9 cellular contexts compared by ENCODE assay signal in the genomic region with DNA sequence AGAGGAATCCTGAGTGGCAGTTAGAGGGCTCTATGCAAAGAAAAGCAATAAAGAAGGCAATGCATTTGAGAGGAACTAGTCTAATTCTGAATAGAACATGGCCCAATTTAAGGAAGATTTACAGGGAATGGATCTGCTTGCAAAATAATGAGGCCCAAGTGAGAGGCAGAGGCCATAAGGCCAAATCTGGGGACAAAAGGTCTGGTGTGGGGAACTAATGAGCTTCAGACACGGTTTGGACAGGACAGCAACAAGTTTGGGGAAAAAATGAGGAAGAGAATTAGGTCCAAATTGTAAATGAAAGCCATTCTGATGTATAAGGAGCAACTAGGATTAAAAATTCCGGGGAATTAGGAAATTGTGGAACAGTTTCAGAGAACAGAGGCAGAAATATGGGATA.
DNase-seq lines count a peak whose midpoint lies in the region; ATAC-seq lines count a peak whose summit lies in the region.
"Had no signal": no experiment of that assay in that cellular context is flagged by ENCODE, and none has a peak within 500 bp of the region (broad histone marks: within the 10 kb centered on the region; RNA-seq: fewer than 3 reads in every experiment).

No MANE protein-coding gene starts in this region.

- DNase-seq in SKM-1 treated with dmso at 0.1 percent for 144 hours (lab: John Stamatoyannopoulos, UW; ENCODE audit: unreplicated experiment) (peak; percentile 13), SKM-1 (lab: John Stamatoyannopoulos, UW; ENCODE audit: unreplicated experiment) (no peak), immature natural killer cell (no peak), iPS-NIHi7 (ENCODE audit: extremely low spot score) (no peak), AML-193 (lab: John Stamatoyannopoulos, UW) (no peak)
- DNase-seq in activated T-helper 2 cell treated with anti-CD3 and anti-CD28 coated beads, Interferon-gamma antibody, Interleukin-2, Interleukin-4, amounts not matched to agents 10 μg/mL and 5 μg/mL and 100 μg/mL, durations not matched to agents 14 hours and 24 hours and 36 hours (ENCODE audit: low spot score) = no peak

- ATAC-seq in GM21576 (IDR thresholded peaks at IDR 0.05; ENCODE audit: unreplicated experiment) = no peak
- ATAC-seq: left lobe of liver had no signal

- H3K4me3 Mint-ChIP-seq in activated T-helper 2 cell treated with anti-CD3 and anti-CD28 coated beads, Interferon-gamma antibody, Interleukin-2, Interleukin-4, amounts not matched to agents 10 μg/mL and 5 μg/mL and 100 μg/mL, durations not matched to agents 14 hours and 24 hours and 36 hours (ENCODE audit: low read depth) = peak overlapping the region; percentile 87
- peak overlapping the region; percentile 82 to 94 (median 91) for H3K4me3 Mint-ChIP-seq in immature natural killer cell

- intact Hi-C loops in activated T-helper 2 cell treated with anti-CD3 and anti-CD28 coated beads, Interferon-gamma antibody, Interleukin-2, Interleukin-4, amounts not matched to agents 10 μg/mL and 5 μg/mL and 100 μg/mL, durations not matched to agents 14 hours and 24 hours and 36 hours (cut with micrococcal nuclease) = loop anchor here (5.0 kb wide), 1 partner anchor 481 kb away; no protein-coding TSS in a partner anchor

- H3K4me1 Mint-ChIP-seq in activated T-helper 2 cell treated with anti-CD3 and anti-CD28 coated beads, Interferon-gamma antibody, Interleukin-2, Interleukin-4, amounts not matched to agents 10 μg/mL and 5 μg/mL and 100 μg/mL, durations not matched to agents 14 hours and 24 hours and 36 hours (ENCODE audit: low read depth) = peaks cover 51% of the 10 kb centered on the region
- H3K4me1 Mint-ChIP-seq in immature natural killer cell = peaks cover 46 to 63% of the 10 kb centered on the region in 2 donors

- H3K27ac Mint-ChIP-seq in activated T-helper 2 cell treated with anti-CD3 and anti-CD28 coated beads, Interferon-gamma antibody, Interleukin-2, Interleukin-4, amounts not matched to agents 10 μg/mL and 5 μg/mL and 100 μg/mL, durations not matched to agents 14 hours and 24 hours and 36 hours = peak overlapping the region; percentile 70
- peak overlapping the region in 5 of 6 donors; percentile 1 to 94 (median 83) for H3K27ac Mint-ChIP-seq in immature natural killer cell

- no peaks in the 10 kb centered on the region for H3K9me3 Mint-ChIP-seq in activated T-helper 2 cell treated with anti-CD3 and anti-CD28 coated beads, Interferon-gamma antibody, Interleukin-2, Interleukin-4, amounts not matched to agents 10 μg/mL and 5 μg/mL and 100 μg/mL, durations not matched to agents 14 hours and 24 hours and 36 hours
- peaks cover 0 to 1% (median 0%) of the 10 kb centered on the region in 6 donors for H3K9me3 Mint-ChIP-seq in immature natural killer cell

- no peaks in the 10 kb centered on the region for H3K27me3 ChIP-seq in stomach smooth muscle (ENCODE audit: control insufficient read depth in 1 of 2, insufficient read depth in 2 of 2, low read length in 2 of 2)

- H3K9ac ChIP-seq in stomach smooth muscle (ENCODE audit: low read length in 2 of 2) = peak overlapping the region; percentile 31 to 74

- H3K36me3 Mint-ChIP-seq in activated T-helper 2 cell treated with anti-CD3 and anti-CD28 coated beads, Interferon-gamma antibody, Interleukin-2, Interleukin-4, amounts not matched to agents 10 μg/mL and 5 μg/mL and 100 μg/mL, durations not matched to agents 14 hours and 24 hours and 36 hours (ENCODE audit: low read depth) = peaks cover 13% of the 10 kb centered on the region
- H3K36me3 Mint-ChIP-seq in immature natural killer cell = no peaks in the 10 kb centered on the region

- peaks cover 4 to 7% of the 10 kb centered on the region in 2 donors for H3K36me3 ChIP-seq in stomach smooth muscle (ENCODE audit: control insufficient read depth in 2 of 2, insufficient read depth in 2 of 2, low read length in 2 of 2)

- H3K27ac ChIP-seq in stomach smooth muscle (ENCODE audit: low read length) = peak overlapping the region; percentile 80

- H3K9me3 ChIP-seq in stomach smooth muscle (ENCODE audit: control insufficient read depth in 2 of 2, low read length in 2 of 2) = no peaks in the 10 kb centered on the region

- peak overlapping the region; percentile 72 to 86 for H3K4me3 ChIP-seq in stomach smooth muscle (ENCODE audit: low read length in 2 of 2)

- H3K27me3 Mint-ChIP-seq in activated T-helper 2 cell treated with anti-CD3 and anti-CD28 coated beads, Interferon-gamma antibody, Interleukin-2, Interleukin-4, amounts not matched to agents 10 μg/mL and 5 μg/mL and 100 μg/mL, durations not matched to agents 14 hours and 24 hours and 36 hours (ENCODE audit: low read depth) = no peaks in the 10 kb centered on the region
- peaks cover 11 to 19% (median 15%) of the 10 kb centered on the region in 3 donors for H3K27me3 Mint-ChIP-seq in immature natural killer cell (ENCODE audit: low read depth in 3 of 3)

- peaks cover 57% of the 10 kb centered on the region for H3K4me1 ChIP-seq in stomach smooth muscle (ENCODE audit: control insufficient read depth, insufficient read depth, low read length)
